In genomic region chr6:37696841-37697735, GRCh38 we compare ENCODE assay signal across 8 cellular contexts. TPM values are rescaled to one million over a fixed set of nuclear protein-coding genes. Genes with fewer than 3 reads are reported as not detected.
DNase-seq lines count a peak whose midpoint lies in the region; ATAC-seq and TF ChIP-seq lines count a peak whose summit lies in the region.

No MANE protein-coding gene starts in this region.

- H3K36me3 Mint-ChIP-seq in activated CD8-positive, alpha-beta memory T cell treated with anti-CD3 and anti-CD28 coated beads, Interleukin-2, amount 10 ng/mL, durations not matched to agents 7 days and 5 days = no peaks in the 10 kb centered on the region

- no peaks in the 10 kb centered on the region; the same call in 1 of the 2 replicates for H3K9me3 ChIP-seq in ES-I3 (ENCODE audit: control insufficient read depth, insufficient read depth, low read length)
- no peaks in the 10 kb centered on the region for H3K9me3 ChIP-seq in fibroblast of lung (ENCODE audit: control insufficient read depth, insufficient read depth, low read depth, low read length)
- H3K9me3 ChIP-seq in neutrophil = no peaks in the 10 kb centered on the region

- no peaks in the 10 kb centered on the region for H3K9me3 Mint-ChIP-seq in activated CD8-positive, alpha-beta memory T cell treated with anti-CD3 and anti-CD28 coated beads, Interleukin-2, amount 10 ng/mL, durations not matched to agents 7 days and 5 days (ENCODE audit: low read depth)

- H3K4me3 Mint-ChIP-seq in activated CD8-positive, alpha-beta memory T cell treated with anti-CD3 and anti-CD28 coated beads, Interleukin-2, amount 10 ng/mL, durations not matched to agents 7 days and 5 days = peak overlapping the region; percentile 88

- peak overlapping the region; percentile 81 for H3K4me2 ChIP-seq in fibroblast of lung (ENCODE audit: extremely low read depth, insufficient read depth, low read length)

- H3K79me2 ChIP-seq in fibroblast of lung (ENCODE audit: control insufficient read depth, insufficient read depth, low read length) = no peaks in the 10 kb centered on the region

- TF ChIP-seq CTCF in fibroblast of lung (conservative IDR thresholded peaks at IDR 0.05 in 1 of 2, IDR thresholded peaks at IDR 0.05 in 1 of 2; ENCODE audit: low read depth in 1 of 2, low read length in 2 of 2) (no peak), neutrophil (IDR thresholded peaks at IDR 0.05) (no peak)

- peak overlapping the region; percentile 49 for H3K27ac ChIP-seq in fibroblast of lung (ENCODE audit: insufficient read depth, low read length)
- H3K27ac ChIP-seq in neutrophil = no peak overlapping the region

- H2AFZ ChIP-seq in fibroblast of lung (ENCODE audit: low read length) = peak overlapping the region; percentile 38

- peak; percentile 31 for ATAC-seq in activated CD8-positive, alpha-beta memory T cell treated with anti-CD3 and anti-CD28 coated beads, Interleukin-2, amount 10 ng/mL, durations not matched to agents 7 days and 5 days
- no peak for ATAC-seq in GM18909 (IDR thresholded peaks at IDR 0.05; ENCODE audit: poor library complexity, unreplicated experiment)
- no peak for ATAC-seq in GM18861 (IDR thresholded peaks at IDR 0.05; ENCODE audit: unreplicated experiment)
- ATAC-seq in HG03095 (IDR thresholded peaks at IDR 0.05; ENCODE audit: unreplicated experiment) = no peak

- H3K36me3 ChIP-seq in ES-I3 (ENCODE audit: insufficient read depth, low read length) (no peaks in the 10 kb centered on the region), fibroblast of lung (ENCODE audit: control insufficient read depth, insufficient read depth, low read length) (no peaks in the 10 kb centered on the region), neutrophil (no peaks in the 10 kb centered on the region)

- H3K27me3 Mint-ChIP-seq in activated CD8-positive, alpha-beta memory T cell treated with anti-CD3 and anti-CD28 coated beads, Interleukin-2, amount 10 ng/mL, durations not matched to agents 7 days and 5 days = peaks cover 51% of the 10 kb centered on the region

- H3K9ac ChIP-seq in ES-I3 (ENCODE audit: low read depth, low read length) (peak overlapping the region; percentile 69), fibroblast of lung (ENCODE audit: insufficient read depth, low read length) (peak overlapping the region; percentile 74)

- no peaks in the 10 kb centered on the region for H4K20me1 ChIP-seq in fibroblast of lung (ENCODE audit: control insufficient read depth, extremely low read depth, insufficient read depth, low read length)

- peak overlapping the region; percentile 61 for H3K4me3 ChIP-seq in Jurkat, Clone E6-1 (ENCODE audit: low read length)
- H3K4me3 ChIP-seq in fibroblast of lung (replicated peaks in 1 of 4; ENCODE audit: control extremely low read depth in 1 of 4, insufficient read depth in 1 of 4, low read depth in 3 of 4, low read length in 4 of 4) = peak overlapping the region; percentile 54 to 79 (median 70)
- H3K4me3 ChIP-seq in neutrophil (ENCODE audit: low read depth in 1 of 2, low read length in 1 of 2) = peak overlapping the region; percentile 49 to 65

- no peak for DNase-seq in Jurkat, Clone E6-1 (ENCODE audit: low read depth, low spot score)
- DNase-seq in activated CD8-positive, alpha-beta memory T cell treated with anti-CD3 and anti-CD28 coated beads, Interleukin-2, amount 10 ng/mL, durations not matched to agents 7 days and 5 days = peak; percentile 65
- peak in 1 of 2 donors; percentile 30 for DNase-seq in fibroblast of lung (ENCODE audit: low read depth in 2 of 2)

- peak overlapping the region; percentile 71 for H3K27ac Mint-ChIP-seq in activated CD8-positive, alpha-beta memory T cell treated with anti-CD3 and anti-CD28 coated beads, Interleukin-2, amount 10 ng/mL, durations not matched to agents 7 days and 5 days

- H3K4me1 ChIP-seq in ES-I3 (ENCODE audit: insufficient read depth, low read length) (peaks cover 6% of the 10 kb centered on the region), fibroblast of lung (ENCODE audit: control insufficient read depth, extremely low read depth, insufficient read depth, low read length) (peaks cover 7% of the 10 kb centered on the region), neutrophil (ENCODE audit: control insufficient read depth in 1 of 2, insufficient read depth in 1 of 2, low read depth in 1 of 2, low read length in 1 of 2) (peaks cover 20 to 43% of the 10 kb centered on the region in 2 experiments)

- peaks cover 29% of the 10 kb centered on the region for H3K4me1 Mint-ChIP-seq in activated CD8-positive, alpha-beta memory T cell treated with anti-CD3 and anti-CD28 coated beads, Interleukin-2, amount 10 ng/mL, durations not matched to agents 7 days and 5 days

- H3K27me3 ChIP-seq in fibroblast of lung (ENCODE audit: control insufficient read depth, insufficient read depth, low read length) = no peaks in the 10 kb centered on the region
- peaks cover 99% of the 10 kb centered on the region for H3K27me3 ChIP-seq in neutrophil

- CTCF ChIA-PET in activated CD8-positive, alpha-beta memory T cell treated with anti-CD3 and anti-CD28 coated beads, Interleukin-2, amount 10 ng/mL, durations not matched to agents 7 days and 5 days (lab: Charles Lee) = no interaction called here

RNA-seq across cellular contexts. Expression of gene MDGA1, which starts 0.6 kb away (rescaled TPM):
- polyA plus RNA-seq in Jurkat, Clone E6-1 (2012; ENCODE audit: insufficient read depth, insufficient read length) = 1.8 TPM
- total RNA-seq in activated CD8-positive, alpha-beta memory T cell treated with anti-CD3 and anti-CD28 coated beads, Interleukin-2, amount 10 ng/mL, durations not matched to agents 7 days and 5 days = 10 to 100 TPM; 15.5 to 26.0 TPM
- 3.1 and 9.1 TPM in 2 replicates for total RNA-seq in fibroblast of lung
- polyA plus RNA-seq in fibroblast of lung = 7.0 and 8.5 TPM in 2 replicates
- polyA plus RNA-seq in fibroblast of lung (2012) = 11.4 and 14.6 TPM in 2 replicates
- polyA minus RNA-seq in fibroblast of lung (ENCODE audit: low replicate concordance) = 21.4 and 43.4 TPM in 2 replicates
